ENCODE assay signal across 1 cellular context in genomic region chr14:50794063-50794645, GRCh38.
TF ChIP-seq lines count a peak whose summit lies in the region.

No MANE protein-coding gene starts in this region.

TF ChIP-seq in SK-N-SH treated with all-trans-retinoic acid at 6 μM for 48 hours, 23 proteins besides CTCF, POLR2A, EP300 and RAD21 (continued from another document):
- TF ChIP-seq SNAI2 (CRISPR knock-in tag; IDR thresholded peaks at IDR 0.05) = no peak
- TF ChIP-seq ARNTL (CRISPR knock-in tag; IDR thresholded peaks at IDR 0.05; ENCODE audit: borderline replicate concordance, low read depth) = no peak
- no peak for TF ChIP-seq PATZ1 (CRISPR knock-in tag; IDR thresholded peaks at IDR 0.05; ENCODE audit: borderline replicate concordance)
